ENCODE assay signal across 8 cellular contexts in the genomic region with DNA sequence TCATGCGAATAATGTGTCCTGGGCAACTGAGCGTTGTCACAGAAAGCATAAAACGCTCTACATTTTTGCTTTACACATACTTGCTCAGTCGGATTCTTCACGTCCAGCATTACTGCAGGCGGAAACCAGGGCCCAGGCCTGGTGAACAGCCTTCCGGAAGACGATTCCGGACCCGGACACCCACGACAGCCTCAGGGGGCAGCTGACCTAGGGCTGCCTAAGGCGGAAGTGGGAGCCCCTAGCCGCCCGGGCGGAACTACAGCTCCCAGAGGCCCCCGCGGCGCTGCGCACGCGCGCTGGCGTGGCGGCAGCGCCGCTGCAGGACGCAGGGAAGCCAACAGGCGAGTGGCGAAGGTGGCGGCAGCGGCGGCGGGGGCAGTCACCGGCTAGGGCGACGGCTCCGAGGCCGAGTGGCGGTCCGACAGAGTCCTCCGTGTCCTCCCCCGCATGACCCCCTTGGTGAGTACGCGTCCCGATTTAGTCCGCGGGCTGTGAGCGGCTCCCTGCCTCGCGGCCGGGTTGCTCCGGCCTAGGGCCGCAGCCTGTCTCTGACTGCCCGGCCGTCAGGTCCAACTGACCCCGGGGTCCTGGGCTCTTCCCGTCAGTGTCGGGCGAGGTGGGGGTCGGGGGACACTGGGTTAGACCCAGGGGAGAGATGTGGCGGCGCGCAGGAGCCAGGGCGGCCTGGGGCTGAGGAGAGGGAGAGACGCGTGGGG. TPM values are rescaled to one million over a fixed set of nuclear protein-coding genes. Genes with fewer than 3 reads are reported as not detected.
DNase-seq lines count a peak whose midpoint lies in the region; ATAC-seq and TF ChIP-seq lines count a peak whose summit lies in the region.

A gene with protein sequence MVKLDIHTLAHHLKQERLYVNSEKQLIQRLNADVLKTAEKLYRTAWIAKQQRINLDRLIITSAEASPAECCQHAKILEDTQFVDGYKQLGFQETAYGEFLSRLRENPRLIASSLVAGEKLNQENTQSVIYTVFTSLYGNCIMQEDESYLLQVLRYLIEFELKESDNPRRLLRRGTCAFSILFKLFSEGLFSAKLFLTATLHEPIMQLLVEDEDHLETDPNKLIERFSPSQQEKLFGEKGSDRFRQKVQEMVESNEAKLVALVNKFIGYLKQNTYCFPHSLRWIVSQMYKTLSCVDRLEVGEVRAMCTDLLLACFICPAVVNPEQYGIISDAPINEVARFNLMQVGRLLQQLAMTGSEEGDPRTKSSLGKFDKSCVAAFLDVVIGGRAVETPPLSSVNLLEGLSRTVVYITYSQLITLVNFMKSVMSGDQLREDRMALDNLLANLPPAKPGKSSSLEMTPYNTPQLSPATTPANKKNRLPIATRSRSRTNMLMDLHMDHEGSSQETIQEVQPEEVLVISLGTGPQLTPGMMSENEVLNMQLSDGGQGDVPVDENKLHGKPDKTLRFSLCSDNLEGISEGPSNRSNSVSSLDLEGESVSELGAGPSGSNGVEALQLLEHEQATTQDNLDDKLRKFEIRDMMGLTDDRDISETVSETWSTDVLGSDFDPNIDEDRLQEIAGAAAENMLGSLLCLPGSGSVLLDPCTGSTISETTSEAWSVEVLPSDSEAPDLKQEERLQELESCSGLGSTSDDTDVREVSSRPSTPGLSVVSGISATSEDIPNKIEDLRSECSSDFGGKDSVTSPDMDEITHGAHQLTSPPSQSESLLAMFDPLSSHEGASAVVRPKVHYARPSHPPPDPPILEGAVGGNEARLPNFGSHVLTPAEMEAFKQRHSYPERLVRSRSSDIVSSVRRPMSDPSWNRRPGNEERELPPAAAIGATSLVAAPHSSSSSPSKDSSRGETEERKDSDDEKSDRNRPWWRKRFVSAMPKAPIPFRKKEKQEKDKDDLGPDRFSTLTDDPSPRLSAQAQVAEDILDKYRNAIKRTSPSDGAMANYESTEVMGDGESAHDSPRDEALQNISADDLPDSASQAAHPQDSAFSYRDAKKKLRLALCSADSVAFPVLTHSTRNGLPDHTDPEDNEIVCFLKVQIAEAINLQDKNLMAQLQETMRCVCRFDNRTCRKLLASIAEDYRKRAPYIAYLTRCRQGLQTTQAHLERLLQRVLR (N-terminal part only) (plus strand): TSS at position 326 of the 716 bp plus-strand sequence. CDS start 37,096 bp downstream, outside the sequence.

- H2AFZ ChIP-seq in fibroblast of lung (ENCODE audit: low read length): peak within 1 kb of the TSS; percentile 86

- peaks cover 42% of the 10 kb centered on the region for H3K4me1 Mint-ChIP-seq in activated T-helper 1 cell treated with anti-CD3 and anti-CD28 coated beads, Interleukin-12 subunit alpha, Interleukin-12 subunit beta, Interleukin-2, Interleukin-4 antibody, amounts not matched to agents 30 ng/mL and 10 ng/mL and 1 ng/mL, durations not matched to agents 14 hours and 24 hours and 36 hours (ENCODE audit: low read depth)
- H3K4me1 Mint-ChIP-seq in naive thymus-derived CD4-positive, alpha-beta T cell: peaks cover 20 to 47% (median 42%) of the 10 kb centered on the region in 7 donors
- H3K4me1 Mint-ChIP-seq in stimulated activated naive B cell treated with anti-CD40 and anti-IgM and Interleukin-4, amounts not matched to agents 10 μg/mL and 1 μg/mL and 100 μg/mL, for 72 hours: peaks cover 22 to 50% of the 10 kb centered on the region in 2 donors

- no peaks in the 10 kb centered on the region for H3K27me3 ChIP-seq in fibroblast of lung (ENCODE audit: control insufficient read depth, insufficient read depth, low read length)
- H3K27me3 ChIP-seq in naive thymus-derived CD4-positive, alpha-beta T cell (ENCODE audit: control insufficient read depth in 2 of 2, insufficient read depth in 2 of 2, low read length in 2 of 2): no peaks in the 10 kb centered on the region

- peak within 1 kb of the TSS; percentile 88 for H3K9ac ChIP-seq in fibroblast of lung (ENCODE audit: insufficient read depth, low read length)

- ATAC-seq in GM21786 (IDR thresholded peaks at IDR 0.05; ENCODE audit: unreplicated experiment): peak; percentile 89
- ATAC-seq in naive thymus-derived CD4-positive, alpha-beta T cell: peak; percentile 97
- ATAC-seq in stimulated activated naive B cell treated with anti-CD40 and anti-IgM and Interleukin-4, amounts not matched to agents 10 μg/mL and 1 μg/mL and 100 μg/mL, for 72 hours (replicated peaks): peak; percentile 97

- peak; percentile 6 to 36 for TF ChIP-seq CTCF in fibroblast of lung (conservative IDR thresholded peaks at IDR 0.05 in 1 of 2, IDR thresholded peaks at IDR 0.05 in 1 of 2; ENCODE audit: low read depth in 1 of 2, low read length in 2 of 2)

- DNase-seq in EH (ENCODE audit: low read depth) (peak; percentile 92), RPMI7951 (ENCODE audit: low read depth) (peak; percentile 91), fibroblast of lung (ENCODE audit: low read depth in 2 of 2) (peak; percentile 76 to 80)
- peak; percentile 88 for DNase-seq in activated T-helper 1 cell treated with anti-CD3 and anti-CD28 coated beads, Interleukin-12 subunit alpha, Interleukin-12 subunit beta, Interleukin-2, Interleukin-4 antibody, amounts not matched to agents 30 ng/mL and 10 ng/mL and 1 ng/mL, durations not matched to agents 14 hours and 24 hours and 36 hours (ENCODE audit: low spot score)
- DNase-seq in naive thymus-derived CD4-positive, alpha-beta T cell: peak; percentile 83 to 95 (median 89)
- peak; percentile 92 for DNase-seq in stimulated activated naive B cell treated with anti-CD40 and anti-IgM and Interleukin-4, amounts not matched to agents 10 μg/mL and 1 μg/mL and 100 μg/mL, for 72 hours

- H3K36me3 ChIP-seq in KOPT-K1 (ENCODE audit: insufficient read depth, low read length) (peaks cover 3% of the 10 kb centered on the region; the same call in 1 of the 2 replicates), fibroblast of lung (ENCODE audit: control insufficient read depth, insufficient read depth, low read length) (peaks cover 2% of the 10 kb centered on the region)
- peaks cover 0 to 5% (median 0%) of the 10 kb centered on the region in 3 experiments for H3K36me3 ChIP-seq in naive thymus-derived CD4-positive, alpha-beta T cell (ENCODE audit: control insufficient read depth in 2 of 3, insufficient read depth in 3 of 3, low read length in 3 of 3)

- peak within 1 kb of the TSS; percentile 99 for H3K4me2 ChIP-seq in fibroblast of lung (ENCODE audit: extremely low read depth, insufficient read depth, low read length)

- H3K79me2 ChIP-seq in fibroblast of lung (ENCODE audit: control insufficient read depth, insufficient read depth, low read length): peaks cover 43% of the 10 kb centered on the region

- POLR2A ChIA-PET in naive thymus-derived CD4-positive, alpha-beta T cell (lab: Charles Lee): interaction anchor here (0.6 to 3.8 kb wide), 7 partner anchors 9 to 392 kb away, joined by 3 to 53 read pairs (median 4); a partner anchor contains a TSS

- H3K4me1 ChIP-seq in fibroblast of lung (ENCODE audit: control insufficient read depth, extremely low read depth, insufficient read depth, low read length): peaks cover 3% of the 10 kb centered on the region
- H3K4me1 ChIP-seq in naive thymus-derived CD4-positive, alpha-beta T cell (ENCODE audit: control insufficient read depth in 2 of 2, insufficient read depth in 2 of 2, low read length in 2 of 2): peaks cover 8 to 24% of the 10 kb centered on the region in 2 donors

- intact Hi-C loops in activated T-helper 1 cell treated with anti-CD3 and anti-CD28 coated beads, Interleukin-12 subunit alpha, Interleukin-12 subunit beta, Interleukin-2, Interleukin-4 antibody, amounts not matched to agents 30 ng/mL and 10 ng/mL and 1 ng/mL, durations not matched to agents 14 hours and 24 hours and 36 hours (cut with micrococcal nuclease): loop anchor here (1.0 to 5.0 kb wide), 7 partner anchors 20 to 489 kb away; a partner anchor contains a TSS
- intact Hi-C loops in naive thymus-derived CD4-positive, alpha-beta T cell (cut with micrococcal nuclease): loop anchor here (1.0 to 10.0 kb wide), 9 partner anchors 20 to 490 kb away; a partner anchor contains a TSS

- no peaks in the 10 kb centered on the region for H3K9me3 ChIP-seq in KOPT-K1 (ENCODE audit: insufficient read depth, low read length, poor library complexity, severe bottlenecking)
- H3K9me3 ChIP-seq in fibroblast of lung (ENCODE audit: control insufficient read depth, insufficient read depth, low read depth, low read length): no peaks in the 10 kb centered on the region
- no peaks in the 10 kb centered on the region for H3K9me3 ChIP-seq in naive thymus-derived CD4-positive, alpha-beta T cell (ENCODE audit: control insufficient read depth in 2 of 3, low read length in 3 of 3)

- peak within 1 kb of the TSS; percentile 75 to 99 (median 96) for H3K4me3 ChIP-seq in fibroblast of lung (replicated peaks in 1 of 4; ENCODE audit: control extremely low read depth in 1 of 4, insufficient read depth in 1 of 4, low read depth in 3 of 4, low read length in 4 of 4)
- peak within 1 kb of the TSS; percentile 97 for H3K4me3 ChIP-seq in naive thymus-derived CD4-positive, alpha-beta T cell (ENCODE audit: low read length)

- peak within 1 kb of the TSS; percentile 99 for H3K4me3 Mint-ChIP-seq in activated T-helper 1 cell treated with anti-CD3 and anti-CD28 coated beads, Interleukin-12 subunit alpha, Interleukin-12 subunit beta, Interleukin-2, Interleukin-4 antibody, amounts not matched to agents 30 ng/mL and 10 ng/mL and 1 ng/mL, durations not matched to agents 14 hours and 24 hours and 36 hours
- peak within 1 kb of the TSS; percentile 82 to 99 (median 98) for H3K4me3 Mint-ChIP-seq in naive thymus-derived CD4-positive, alpha-beta T cell
- peak within 1 kb of the TSS; percentile 98 to 99 for H3K4me3 Mint-ChIP-seq in stimulated activated naive B cell treated with anti-CD40 and anti-IgM and Interleukin-4, amounts not matched to agents 10 μg/mL and 1 μg/mL and 100 μg/mL, for 72 hours

- no peaks in the 10 kb centered on the region for H3K27me3 Mint-ChIP-seq in activated T-helper 1 cell treated with anti-CD3 and anti-CD28 coated beads, Interleukin-12 subunit alpha, Interleukin-12 subunit beta, Interleukin-2, Interleukin-4 antibody, amounts not matched to agents 30 ng/mL and 10 ng/mL and 1 ng/mL, durations not matched to agents 14 hours and 24 hours and 36 hours (ENCODE audit: insufficient read depth)
- no peaks in the 10 kb centered on the region for H3K27me3 Mint-ChIP-seq in naive thymus-derived CD4-positive, alpha-beta T cell
- H3K27me3 Mint-ChIP-seq in stimulated activated naive B cell treated with anti-CD40 and anti-IgM and Interleukin-4, amounts not matched to agents 10 μg/mL and 1 μg/mL and 100 μg/mL, for 72 hours: no peaks in the 10 kb centered on the region

- H4K20me1 ChIP-seq in fibroblast of lung (ENCODE audit: control insufficient read depth, extremely low read depth, insufficient read depth, low read length): no peaks in the 10 kb centered on the region

- peaks cover 16% of the 10 kb centered on the region for H3K36me3 Mint-ChIP-seq in activated T-helper 1 cell treated with anti-CD3 and anti-CD28 coated beads, Interleukin-12 subunit alpha, Interleukin-12 subunit beta, Interleukin-2, Interleukin-4 antibody, amounts not matched to agents 30 ng/mL and 10 ng/mL and 1 ng/mL, durations not matched to agents 14 hours and 24 hours and 36 hours (ENCODE audit: low read depth)
- H3K36me3 Mint-ChIP-seq in naive thymus-derived CD4-positive, alpha-beta T cell: peaks cover 0 to 15% (median 6%) of the 10 kb centered on the region in 5 donors
- peaks cover 7 to 25% of the 10 kb centered on the region in 2 donors for H3K36me3 Mint-ChIP-seq in stimulated activated naive B cell treated with anti-CD40 and anti-IgM and Interleukin-4, amounts not matched to agents 10 μg/mL and 1 μg/mL and 100 μg/mL, for 72 hours

- peak within 1 kb of the TSS; percentile 82 for H3K27ac ChIP-seq in KOPT-K1 (ENCODE audit: low read depth, low read length, poor library complexity, severe bottlenecking)
- H3K27ac ChIP-seq in fibroblast of lung (ENCODE audit: insufficient read depth, low read length): peak within 1 kb of the TSS; percentile 82
- peak within 1 kb of the TSS; percentile 94 for H3K27ac ChIP-seq in naive thymus-derived CD4-positive, alpha-beta T cell (ENCODE audit: low read depth, low read length)

- CTCF ChIA-PET in naive thymus-derived CD4-positive, alpha-beta T cell (lab: Charles Lee): interaction anchor here (1.0 kb wide), 2 partner anchors 20 to 32 kb away, joined by 3 to 4 read pairs; a partner anchor contains a TSS

- no peaks in the 10 kb centered on the region for H3K9me3 Mint-ChIP-seq in activated T-helper 1 cell treated with anti-CD3 and anti-CD28 coated beads, Interleukin-12 subunit alpha, Interleukin-12 subunit beta, Interleukin-2, Interleukin-4 antibody, amounts not matched to agents 30 ng/mL and 10 ng/mL and 1 ng/mL, durations not matched to agents 14 hours and 24 hours and 36 hours
- peaks cover 0 to 2% (median 0%) of the 10 kb centered on the region in 11 donors for H3K9me3 Mint-ChIP-seq in naive thymus-derived CD4-positive, alpha-beta T cell
- H3K9me3 Mint-ChIP-seq in stimulated activated naive B cell treated with anti-CD40 and anti-IgM and Interleukin-4, amounts not matched to agents 10 μg/mL and 1 μg/mL and 100 μg/mL, for 72 hours: no peaks in the 10 kb centered on the region

- H3K27ac Mint-ChIP-seq in activated T-helper 1 cell treated with anti-CD3 and anti-CD28 coated beads, Interleukin-12 subunit alpha, Interleukin-12 subunit beta, Interleukin-2, Interleukin-4 antibody, amounts not matched to agents 30 ng/mL and 10 ng/mL and 1 ng/mL, durations not matched to agents 14 hours and 24 hours and 36 hours: peak within 1 kb of the TSS; percentile 93
- H3K27ac Mint-ChIP-seq in naive thymus-derived CD4-positive, alpha-beta T cell: peak within 1 kb of the TSS; percentile 83 to 99 (median 94)
- H3K27ac Mint-ChIP-seq in stimulated activated naive B cell treated with anti-CD40 and anti-IgM and Interleukin-4, amounts not matched to agents 10 μg/mL and 1 μg/mL and 100 μg/mL, for 72 hours: peak within 1 kb of the TSS; percentile 99

RNA-seq across cellular contexts. Expression of the gene that starts here (rescaled TPM):
- 22.2 and 24.9 TPM in 2 replicates for total RNA-seq in RPMI7951 (2014; rRNA removed; shearing (Covaris generic))
- total RNA-seq in activated T-helper 1 cell treated with anti-CD3 and anti-CD28 coated beads, Interleukin-12 subunit alpha, Interleukin-12 subunit beta, Interleukin-2, Interleukin-4 antibody, amounts not matched to agents 30 ng/mL and 10 ng/mL and 1 ng/mL, durations not matched to agents 14 hours and 24 hours and 36 hours: 53.6 and 56.8 TPM in 2 replicates
- 54.7 and 72.3 TPM in 2 replicates for total RNA-seq in fibroblast of lung
- polyA plus RNA-seq in fibroblast of lung: 22.5 and 23.0 TPM in 2 replicates
- polyA plus RNA-seq in fibroblast of lung (2012): 15.9 and 16.6 TPM in 2 replicates
- polyA minus RNA-seq in fibroblast of lung (ENCODE audit: low replicate concordance): 16.1 and 18.9 TPM in 2 replicates
- total RNA-seq in naive thymus-derived CD4-positive, alpha-beta T cell: 10 to 100 TPM; 57.3 to 68.9 (median 65.0) TPM
- 10 to 100 TPM; 39.6 to 61.1 TPM for polyA plus RNA-seq in naive thymus-derived CD4-positive, alpha-beta T cell

Comparison
In these comparisons a context has a peak if more than half of its experiments do, and no peak if none do; other contexts are left out.
1. Peak in every context shown above with its lines: DNase-seq, ATAC-seq, H3K4me3 ChIP-seq and H3K27ac ChIP-seq.